In genomic region chr1:109120356-109120755, GRCh38 we compare ENCODE assay signal across 40 cellular contexts. TPM values are rescaled to one million over a fixed set of nuclear protein-coding genes. Genes with fewer than 3 reads are reported as not detected.
"Had no signal": no experiment of that assay in that cellular context is flagged by ENCODE, and none has a peak within 500 bp of the region (broad histone marks: within the 10 kb centered on the region; RNA-seq: fewer than 3 reads in every experiment).

No MANE protein-coding gene starts in this region.

- H3K4me1 Mint-ChIP-seq: activated naive CD4-positive, alpha-beta T cell treated with anti-CD3 and anti-CD28 coated beads, Interleukin-2, amount 10 ng/mL, durations not matched to agents 7 days and 5 days; activated naive CD8-positive, alpha-beta T cell treated with anti-CD3 and anti-CD28 coated beads, Interleukin-2, amount 10 ng/mL, durations not matched to agents 7 days and 5 days; central memory CD8-positive, alpha-beta T cell had no signal

- H3K27me3 ChIP-seq: ascending aorta, body of pancreas, brain microvascular endothelial cell, breast epithelium had no signal

- H3K36me3 Mint-ChIP-seq: activated naive CD4-positive, alpha-beta T cell treated with anti-CD3 and anti-CD28 coated beads, Interleukin-2, amount 10 ng/mL, durations not matched to agents 7 days and 5 days; activated naive CD4-positive, alpha-beta T cell treated with anti-CD3 and anti-CD28 coated beads, Interleukin-2, amount 50 U/mL, for 24 hours; activated naive CD4-positive, alpha-beta T cell treated with anti-CD3 and anti-CD28 coated beads, Interleukin-2, amount 50 U/mL, for 72 hours; activated naive CD8-positive, alpha-beta T cell treated with anti-CD3 and anti-CD28 coated beads, Interleukin-2, amount 10 ng/mL, durations not matched to agents 7 days and 5 days had no signal

- DNase-seq: activated effector memory CD4-positive, alpha-beta T cell treated with anti-CD3 and anti-CD28 coated beads, Interleukin-2, amount 50 U/mL, for 16 hours; activated effector memory CD4-positive, alpha-beta T cell treated with Interleukin-2 at 50 U/mL for 16 hours; activated gamma-delta T cell; activated gamma-delta T cell treated with Interleukin-2 at 50 U/mL for 16 hours; activated naive CD4-positive, alpha-beta T cell; activated naive CD4-positive, alpha-beta T cell treated with anti-CD3 and anti-CD28 coated beads for 36 hours; activated naive CD4-positive, alpha-beta T cell treated with anti-CD3 and anti-CD28 coated beads, Interleukin-2, amount 10 ng/mL, durations not matched to agents 7 days and 5 days; activated naive CD4-positive, alpha-beta T cell treated with anti-CD3 and anti-CD28 coated beads, Interleukin-2, amount 50 U/mL, for 16 hours; activated naive CD4-positive, alpha-beta T cell treated with Interleukin-2 at 50 U/mL for 16 hours; activated naive CD8-positive, alpha-beta T cell treated with anti-CD3 and anti-CD28 coated beads for 36 hours; activated naive CD8-positive, alpha-beta T cell treated with anti-CD3 and anti-CD28 coated beads, Interleukin-2, amount 10 ng/mL, durations not matched to agents 7 days and 5 days; activated naive CD8-positive, alpha-beta T cell treated with anti-CD3 and anti-CD28 coated beads, Interleukin-2, amount 50 U/mL, for 24 hours; activated T-cell treated with anti-CD3 and anti-CD28 coated beads, Interleukin-2, amount 50 U/mL, for 1 hour; activated T-cell treated with anti-CD3 and anti-CD28 coated beads, Interleukin-2, amount 50 U/mL, for 24 hours; activated T-cell treated with anti-CD3 and anti-CD28 coated beads, Interleukin-2, amount 50 U/mL, for 4 hours; activated T-cell treated with anti-CD3 and anti-CD28 coated beads, Interleukin-2, amount 50 U/mL, for 48 hours; activated T-cell treated with anti-CD3 and anti-CD28 coated beads, Interleukin-2, amount 50 U/mL, for 72 hours; adrenal gland; amniotic stem cell; amygdala; anterior cingulate cortex; aorta; body of pancreas; brain microvascular endothelial cell; caudate nucleus; central memory CD4-positive, alpha-beta T cell; cerebellar nuclear complex had no signal

- H3K9me3 ChIP-seq: adrenal gland, ascending aorta, body of pancreas, breast epithelium had no signal

- H3K9me3 Mint-ChIP-seq: activated naive CD4-positive, alpha-beta T cell treated with anti-CD3 and anti-CD28 coated beads for 36 hours; activated naive CD4-positive, alpha-beta T cell treated with anti-CD3 and anti-CD28 coated beads, Interleukin-2, amount 10 ng/mL, durations not matched to agents 7 days and 5 days; activated naive CD4-positive, alpha-beta T cell treated with anti-CD3 and anti-CD28 coated beads, Interleukin-2, amount 50 U/mL, for 24 hours; activated naive CD4-positive, alpha-beta T cell treated with anti-CD3 and anti-CD28 coated beads, Interleukin-2, amount 50 U/mL, for 72 hours; activated naive CD8-positive, alpha-beta T cell treated with anti-CD3 and anti-CD28 coated beads, Interleukin-2, amount 10 ng/mL, durations not matched to agents 7 days and 5 days; activated naive CD8-positive, alpha-beta T cell treated with anti-CD3 and anti-CD28 coated beads, Interleukin-2, amount 50 U/mL, for 24 hours; activated T-cell treated with anti-CD3 and anti-CD28 coated beads, Interleukin-2, amount 50 U/mL, for 24 hours; activated T-cell treated with anti-CD3 and anti-CD28 coated beads, Interleukin-2, amount 50 U/mL, for 4 hours; activated T-cell treated with anti-CD3 and anti-CD28 coated beads, Interleukin-2, amount 50 U/mL, for 72 hours; activated T-helper 1 cell treated with anti-CD3 and anti-CD28 coated beads, Interleukin-12 subunit alpha, Interleukin-12 subunit beta, Interleukin-2, Interleukin-4 antibody, amounts not matched to agents 30 ng/mL and 10 ng/mL and 1 ng/mL, durations not matched to agents 14 hours and 24 hours and 36 hours; activated T-helper 17 cell treated with anti-CD3 and anti-CD28 coated beads, Interleukin-2, amount 50 U/mL, for 72 hours; activated T-helper 2 cell treated with anti-CD3 and anti-CD28 coated beads, Interferon-gamma antibody, Interleukin-2, Interleukin-4, amounts not matched to agents 10 μg/mL and 5 μg/mL and 100 μg/mL, durations not matched to agents 14 hours and 24 hours and 36 hours; central memory CD8-positive, alpha-beta T cell had no signal

- H3K4me1 ChIP-seq: adrenal gland, ascending aorta, breast epithelium had no signal

- H3K4me3 Mint-ChIP-seq: activated naive CD4-positive, alpha-beta T cell treated with anti-CD3 and anti-CD28 coated beads for 36 hours; activated naive CD4-positive, alpha-beta T cell treated with anti-CD3 and anti-CD28 coated beads, Interleukin-2, amount 10 ng/mL, durations not matched to agents 7 days and 5 days; activated naive CD4-positive, alpha-beta T cell treated with anti-CD3 and anti-CD28 coated beads, Interleukin-2, amount 50 U/mL, for 24 hours; activated naive CD8-positive, alpha-beta T cell; activated naive CD8-positive, alpha-beta T cell treated with anti-CD3 and anti-CD28 coated beads for 36 hours; activated naive CD8-positive, alpha-beta T cell treated with anti-CD3 and anti-CD28 coated beads, Interleukin-2, amount 10 ng/mL, durations not matched to agents 7 days and 5 days; activated naive CD8-positive, alpha-beta T cell treated with anti-CD3 and anti-CD28 coated beads, Interleukin-2, amount 50 U/mL, for 24 hours; activated T-cell treated with anti-CD3 and anti-CD28 coated beads, Interleukin-2, amount 50 U/mL, for 24 hours; activated T-cell treated with anti-CD3 and anti-CD28 coated beads, Interleukin-2, amount 50 U/mL, for 4 hours; activated T-cell treated with anti-CD3 and anti-CD28 coated beads, Interleukin-2, amount 50 U/mL, for 72 hours; activated T-helper 1 cell treated with anti-CD3 and anti-CD28 coated beads, Interleukin-12 subunit alpha, Interleukin-12 subunit beta, Interleukin-2, Interleukin-4 antibody, amounts not matched to agents 30 ng/mL and 10 ng/mL and 1 ng/mL, durations not matched to agents 14 hours and 24 hours and 36 hours; activated T-helper 17 cell treated with anti-CD3 and anti-CD28 coated beads, Interleukin-2, amount 50 U/mL, for 72 hours; brain; central memory CD8-positive, alpha-beta T cell had no signal

- ATAC-seq: activated naive CD4-positive, alpha-beta T cell treated with anti-CD3 and anti-CD28 coated beads, Interleukin-2, amount 50 U/mL, for 72 hours; activated naive CD8-positive, alpha-beta T cell treated with anti-CD3 and anti-CD28 coated beads, Interleukin-2, amount 50 U/mL, for 24 hours; activated T-cell treated with anti-CD3 and anti-CD28 coated beads, Interleukin-2, amount 50 U/mL, for 4 hours; activated T-cell treated with anti-CD3 and anti-CD28 coated beads, Interleukin-2, amount 50 U/mL, for 72 hours; activated T-helper 17 cell treated with anti-CD3 and anti-CD28 coated beads, Interleukin-2, amount 50 U/mL, for 72 hours; body of pancreas had no signal

- FAIRE-seq: astrocyte, bronchial epithelial cell had no signal

- H3K4me3 ChIP-seq: adrenal gland, ascending aorta, body of pancreas, breast epithelium, cardiac muscle cell had no signal

- H3K27ac Mint-ChIP-seq: activated naive CD4-positive, alpha-beta T cell treated with anti-CD3 and anti-CD28 coated beads for 36 hours; activated naive CD4-positive, alpha-beta T cell treated with anti-CD3 and anti-CD28 coated beads, Interleukin-2, amount 10 ng/mL, durations not matched to agents 7 days and 5 days; activated naive CD4-positive, alpha-beta T cell treated with anti-CD3 and anti-CD28 coated beads, Interleukin-2, amount 50 U/mL, for 24 hours; activated naive CD4-positive, alpha-beta T cell treated with anti-CD3 and anti-CD28 coated beads, Interleukin-2, amount 50 U/mL, for 72 hours; activated naive CD8-positive, alpha-beta T cell; activated naive CD8-positive, alpha-beta T cell treated with anti-CD3 and anti-CD28 coated beads for 36 hours; activated naive CD8-positive, alpha-beta T cell treated with anti-CD3 and anti-CD28 coated beads, Interleukin-2, amount 10 ng/mL, durations not matched to agents 7 days and 5 days; activated naive CD8-positive, alpha-beta T cell treated with anti-CD3 and anti-CD28 coated beads, Interleukin-2, amount 50 U/mL, for 24 hours; activated T-cell treated with anti-CD3 and anti-CD28 coated beads, Interleukin-2, amount 50 U/mL, for 24 hours; activated T-cell treated with anti-CD3 and anti-CD28 coated beads, Interleukin-2, amount 50 U/mL, for 72 hours; activated T-helper 1 cell treated with anti-CD3 and anti-CD28 coated beads, Interleukin-12 subunit alpha, Interleukin-12 subunit beta, Interleukin-2, Interleukin-4 antibody, amounts not matched to agents 30 ng/mL and 10 ng/mL and 1 ng/mL, durations not matched to agents 14 hours and 24 hours and 36 hours; activated T-helper 17 cell treated with anti-CD3 and anti-CD28 coated beads, Interleukin-2, amount 50 U/mL, for 72 hours; activated T-helper 2 cell treated with anti-CD3 and anti-CD28 coated beads, Interferon-gamma antibody, Interleukin-2, Interleukin-4, amounts not matched to agents 10 μg/mL and 5 μg/mL and 100 μg/mL, durations not matched to agents 14 hours and 24 hours and 36 hours had no signal

- H3K36me3 ChIP-seq: adrenal gland, ascending aorta, brain microvascular endothelial cell, breast epithelium, cardiac muscle cell had no signal

- H3K27me3 Mint-ChIP-seq: activated naive CD4-positive, alpha-beta T cell treated with anti-CD3 and anti-CD28 coated beads, Interleukin-2, amount 10 ng/mL, durations not matched to agents 7 days and 5 days; activated naive CD4-positive, alpha-beta T cell treated with anti-CD3 and anti-CD28 coated beads, Interleukin-2, amount 50 U/mL, for 24 hours; activated naive CD8-positive, alpha-beta T cell; activated naive CD8-positive, alpha-beta T cell treated with anti-CD3 and anti-CD28 coated beads for 36 hours; activated naive CD8-positive, alpha-beta T cell treated with anti-CD3 and anti-CD28 coated beads, Interleukin-2, amount 10 ng/mL, durations not matched to agents 7 days and 5 days; activated naive CD8-positive, alpha-beta T cell treated with anti-CD3 and anti-CD28 coated beads, Interleukin-2, amount 50 U/mL, for 24 hours; activated T-cell treated with anti-CD3 and anti-CD28 coated beads, Interleukin-2, amount 50 U/mL, for 24 hours; activated T-helper 17 cell treated with anti-CD3 and anti-CD28 coated beads, Interleukin-2, amount 50 U/mL, for 72 hours; central memory CD8-positive, alpha-beta T cell had no signal

- H3K27ac ChIP-seq: adrenal gland, ascending aorta, body of pancreas, brain microvascular endothelial cell, breast epithelium, cardiac muscle cell had no signal

RNA-seq across cellular contexts. Expression of gene ELAPOR1, which starts 6.4 kb away (rescaled TPM):
- total RNA-seq: ascending aorta, bronchial epithelial cell, cardiac muscle cell had no signal
- polyA plus RNA-seq: cardiac muscle cell had no signal
